23 cellular contexts compared by ENCODE assay signal in the genomic region with DNA sequence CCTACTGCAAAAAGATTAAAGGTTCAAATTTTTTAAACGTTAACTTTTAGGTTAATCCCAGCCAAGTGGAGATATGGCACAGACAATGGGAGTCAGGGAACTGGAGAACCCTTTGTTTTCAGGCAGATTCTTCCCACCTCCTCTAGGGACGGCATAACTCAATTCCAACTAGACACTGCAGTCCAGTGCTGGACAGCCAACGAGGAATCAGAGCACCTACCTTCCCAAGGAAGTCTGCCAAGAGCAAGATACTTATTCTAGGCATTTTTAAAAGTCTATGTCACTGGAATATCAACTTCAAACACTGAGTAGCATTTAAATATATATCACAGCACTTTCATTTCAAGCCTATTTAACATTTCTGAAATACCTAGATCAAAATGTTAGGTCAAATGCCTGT. TPM values are rescaled to one million over a fixed set of nuclear protein-coding genes. Genes with fewer than 3 reads are reported as not detected.
A peak's percentile ranks its signal among the peaks of the same experiment; 100 is the strongest.
DNase-seq lines count a peak whose midpoint lies in the region; ATAC-seq and TF ChIP-seq lines count a peak whose summit lies in the region.
"Had no signal": no experiment of that assay in that cellular context is flagged by ENCODE, and none has a peak within 500 bp of the region (broad histone marks: within the 10 kb centered on the region; RNA-seq: fewer than 3 reads in every experiment).

No MANE protein-coding gene starts in this region.

- CTCF ChIA-PET in HEK293 (lab: Yijun Ruan, JAX) = interaction anchor here (0.7 to 1.1 kb wide), 2 partner anchors 127 to 581 kb away, joined by 3 read pairs; no protein-coding TSS in a partner anchor

- no peaks in the 10 kb centered on the region for H3K9me3 ChIP-seq in HEK293 (ENCODE audit: control insufficient read depth, insufficient read depth, low read depth, low read length)
- H3K9me3 ChIP-seq: ascending aorta, esophagus muscularis mucosa, neutrophil, thyroid gland had no signal

- H3K36me3 Mint-ChIP-seq in glutamatergic neuron (ENCODE audit: unreplicated experiment) = no peaks in the 10 kb centered on the region
- H3K36me3 Mint-ChIP-seq: activated naive CD8-positive, alpha-beta T cell; stimulated activated naive B cell treated with anti-CD40 and anti-IgM and Interleukin-4, amounts not matched to agents 10 μg/mL and 1 μg/mL and 100 μg/mL, for 72 hours; T-cell had no signal

- no peak for TF ChIP-seq CTCF in HEK293 (tag by site-specific recombination; IDR thresholded peaks at IDR 0.05)
- TF ChIP-seq CTCF in glutamatergic neuron (IDR thresholded peaks at IDR 0.05; ENCODE audit: partially characterized antibody, unreplicated experiment) = no peak

- DNase-seq in SK-MEL-5 (ENCODE audit: low read depth, low spot score) (peak; percentile 21), glutamatergic neuron (no peak), substantia nigra (lab: John Stamatoyannopoulos, UW) (peak in 4 of 49 donors; percentile 2 to 43 (median 9)), NOMO-1 treated with dmso at 0.1 percent for 144 hours (lab: John Stamatoyannopoulos, UW; ENCODE audit: unreplicated experiment) (no peak), left cardiac atrium (no peak)
- DNase-seq in activated CD8-positive, alpha-beta memory T cell treated with anti-CD3 and anti-CD28 coated beads for 24 hours = no peak
- DNase-seq: COR-L47; effector CD4-positive, alpha-beta T cell; NCI-H1694 treated with DMSO at 0.1 percent for 48 hours; NCI-H748 treated with DMSO at 0.1 percent for 48 hours; PC-3; SHP77 treated with DMSO at 0.1 percent for 48 hours; stimulated activated naive B cell treated with anti-CD40 and anti-IgM and Interleukin-4, amounts not matched to agents 10 μg/mL and 1 μg/mL and 100 μg/mL, for 72 hours; T-cell; thyroid gland had no signal

- in situ Hi-C loops in SK-MEL-5 (cut with HindIII; ENCODE audit: low pct_unique_long_range_greater_than_20kb, low sequenced_read_pairs) = no loop called here

- H3K4me3 Mint-ChIP-seq in glutamatergic neuron (ENCODE audit: unreplicated experiment) = peak overlapping the region; percentile 63
- H3K4me3 Mint-ChIP-seq: activated naive CD8-positive, alpha-beta T cell; B cell; stimulated activated naive B cell treated with anti-CD40 and anti-IgM and Interleukin-4, amounts not matched to agents 10 μg/mL and 1 μg/mL and 100 μg/mL, for 72 hours; T-cell had no signal

- H3K27ac Mint-ChIP-seq in glutamatergic neuron (ENCODE audit: unreplicated experiment) = no peak overlapping the region
- H3K27ac Mint-ChIP-seq: activated naive CD8-positive, alpha-beta T cell; B cell; stimulated activated naive B cell treated with anti-CD40 and anti-IgM and Interleukin-4, amounts not matched to agents 10 μg/mL and 1 μg/mL and 100 μg/mL, for 72 hours; T-cell had no signal

- no peaks in the 10 kb centered on the region for H3K27me3 Mint-ChIP-seq in glutamatergic neuron (ENCODE audit: unreplicated experiment)

- peaks cover 5% of the 10 kb centered on the region for H3K9me3 Mint-ChIP-seq in glutamatergic neuron (ENCODE audit: unreplicated experiment)
- H3K9me3 Mint-ChIP-seq: T-cell had no signal

- H3K36me3 ChIP-seq in HEK293 (ENCODE audit: control insufficient read depth in 2 of 2, insufficient read depth in 1 of 2, low read length in 2 of 2) = no peaks in the 10 kb centered on the region
- H3K36me3 ChIP-seq: ascending aorta, esophagus muscularis mucosa, neutrophil, thyroid gland had no signal

- H3K27ac ChIP-seq in HEK293 (ENCODE audit: extremely low read depth, low read depth, low read length) (no peak overlapping the region), substantia nigra (ENCODE audit: low read depth, low read length, poor library complexity, severe bottlenecking) (peak overlapping the region; percentile 12)
- H3K27ac ChIP-seq: ascending aorta, esophagus muscularis mucosa, neutrophil had no signal

- POLR2A ChIA-PET in HEK293 (lab: Yijun Ruan, JAX) = interaction anchor here (1.6 kb wide), 1 partner anchor 126 kb away, joined by 4 read pairs; no protein-coding TSS in a partner anchor

- H3K4me1 Mint-ChIP-seq in glutamatergic neuron (ENCODE audit: low read depth, unreplicated experiment) = peaks cover 39% of the 10 kb centered on the region
- H3K4me1 Mint-ChIP-seq: B cell; stimulated activated naive B cell treated with anti-CD40 and anti-IgM and Interleukin-4, amounts not matched to agents 10 μg/mL and 1 μg/mL and 100 μg/mL, for 72 hours had no signal

- intact Hi-C loops in left cardiac atrium (cut with DNase I) = no loop called here

- no peak for ATAC-seq in left cardiac atrium
- ATAC-seq: K562; PC-3; stimulated activated naive B cell treated with anti-CD40 and anti-IgM and Interleukin-4, amounts not matched to agents 10 μg/mL and 1 μg/mL and 100 μg/mL, for 72 hours; T-cell had no signal

- peaks cover 19% of the 10 kb centered on the region; the same call in 1 of the 2 replicates for H3K4me1 ChIP-seq in HEK293 (ENCODE audit: control insufficient read depth, insufficient read depth, low read length)

- H3K4me3 ChIP-seq in HEK293 (ENCODE audit: low read depth, low read length) = no peak overlapping the region
- H3K4me3 ChIP-seq: ascending aorta, esophagus muscularis mucosa, K562, lung, thyroid gland had no signal

TF ChIP-seq in HEK293, 187 proteins besides CTCF, POLR2A, EP300 and RAD21:
- TF ChIP-seq SP2 (tag by site-specific recombination; IDR thresholded peaks at IDR 0.05) = no peak
- TF ChIP-seq, protein P1, sequence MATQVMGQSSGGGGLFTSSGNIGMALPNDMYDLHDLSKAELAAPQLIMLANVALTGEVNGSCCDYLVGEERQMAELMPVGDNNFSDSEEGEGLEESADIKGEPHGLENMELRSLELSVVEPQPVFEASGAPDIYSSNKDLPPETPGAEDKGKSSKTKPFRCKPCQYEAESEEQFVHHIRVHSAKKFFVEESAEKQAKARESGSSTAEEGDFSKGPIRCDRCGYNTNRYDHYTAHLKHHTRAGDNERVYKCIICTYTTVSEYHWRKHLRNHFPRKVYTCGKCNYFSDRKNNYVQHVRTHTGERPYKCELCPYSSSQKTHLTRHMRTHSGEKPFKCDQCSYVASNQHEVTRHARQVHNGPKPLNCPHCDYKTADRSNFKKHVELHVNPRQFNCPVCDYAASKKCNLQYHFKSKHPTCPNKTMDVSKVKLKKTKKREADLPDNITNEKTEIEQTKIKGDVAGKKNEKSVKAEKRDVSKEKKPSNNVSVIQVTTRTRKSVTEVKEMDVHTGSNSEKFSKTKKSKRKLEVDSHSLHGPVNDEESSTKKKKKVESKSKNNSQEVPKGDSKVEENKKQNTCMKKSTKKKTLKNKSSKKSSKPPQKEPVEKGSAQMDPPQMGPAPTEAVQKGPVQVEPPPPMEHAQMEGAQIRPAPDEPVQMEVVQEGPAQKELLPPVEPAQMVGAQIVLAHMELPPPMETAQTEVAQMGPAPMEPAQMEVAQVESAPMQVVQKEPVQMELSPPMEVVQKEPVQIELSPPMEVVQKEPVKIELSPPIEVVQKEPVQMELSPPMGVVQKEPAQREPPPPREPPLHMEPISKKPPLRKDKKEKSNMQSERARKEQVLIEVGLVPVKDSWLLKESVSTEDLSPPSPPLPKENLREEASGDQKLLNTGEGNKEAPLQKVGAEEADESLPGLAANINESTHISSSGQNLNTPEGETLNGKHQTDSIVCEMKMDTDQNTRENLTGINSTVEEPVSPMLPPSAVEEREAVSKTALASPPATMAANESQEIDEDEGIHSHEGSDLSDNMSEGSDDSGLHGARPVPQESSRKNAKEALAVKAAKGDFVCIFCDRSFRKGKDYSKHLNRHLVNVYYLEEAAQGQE (tag by site-specific recombination; IDR thresholded peaks at IDR 0.05) = peak; percentile 87
- no peak for TF ChIP-seq ZNF530 (tag by site-specific recombination; IDR thresholded peaks at IDR 0.05; ENCODE audit: low read depth)
- TF ChIP-seq FEZF1 (tag by site-specific recombination; IDR thresholded peaks at IDR 0.05) = no peak

RNA-seq across cellular contexts. Expression of a gene that starts 7.3 kb away (rescaled TPM):
- total RNA-seq in SK-MEL-5 (2014; rRNA removed; shearing (Covaris generic)) = 56.3 and 62.4 TPM in 2 replicates
- polyA plus RNA-seq in SK-MEL-5 (2015; cell fraction: cytosol; rRNA removed) = 53.2 and 81.0 TPM in 2 replicates
- polyA plus RNA-seq in SK-MEL-5 (2015; cell fraction: nucleus; rRNA removed) = 20.9 and 23.9 TPM in 2 replicates
- total RNA-seq in glutamatergic neuron (ENCODE audit: unreplicated experiment) (1,339 TPM), left cardiac atrium (10 to 100 TPM; 25.0 to 34.3 TPM)
- polyA plus RNA-seq: K562 had no signal

Comparison
In these comparisons a context has a peak if more than half of its experiments do, and no peak if none do; other contexts are left out.
1. RNA of a gene that starts 7.3 kb away (total RNA-seq): 1,339 TPM in glutamatergic neuron (single experiment); 56.3 to 62.4 TPM in SK-MEL-5 and 25.0 to 34.3 TPM in left cardiac atrium; every median in the first group is over 10 times any median in the second.